14 cellular contexts compared by ENCODE assay signal in the genomic region with DNA sequence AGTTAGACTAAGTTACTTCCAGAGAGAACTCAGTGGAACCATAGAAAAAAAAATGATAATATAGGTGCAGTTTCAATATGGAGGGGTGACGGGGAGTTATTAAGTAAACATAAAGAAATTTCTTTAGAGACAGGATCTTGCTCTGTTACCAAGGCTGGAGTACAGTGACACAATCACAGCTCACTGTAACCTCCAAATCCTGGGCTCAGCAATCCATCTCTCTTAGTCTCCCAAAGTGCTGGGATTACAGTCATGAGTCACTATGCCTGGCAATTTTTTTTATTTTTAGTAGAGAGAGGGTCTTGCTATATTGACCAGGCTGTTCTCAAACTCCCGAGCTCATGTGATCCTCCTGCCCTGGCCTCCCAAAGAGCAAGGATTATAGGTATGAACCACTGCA. TPM values are rescaled to one million over a fixed set of nuclear protein-coding genes. Genes with fewer than 3 reads are reported as not detected.
DNase-seq lines count a peak whose midpoint lies in the region; ATAC-seq, FAIRE-seq and TF ChIP-seq lines count a peak whose summit lies in the region.
"Had no signal": no experiment of that assay in that cellular context is flagged by ENCODE, and none has a peak within 500 bp of the region (broad histone marks: within the 10 kb centered on the region; RNA-seq: fewer than 3 reads in every experiment).

No MANE protein-coding gene starts in this region.

- peak overlapping the region; percentile 89 to 96 (median 94) for H3K27ac Mint-ChIP-seq in CD4-positive, CD25-positive, alpha-beta regulatory T cell
- peak overlapping the region; percentile 84 for H3K27ac Mint-ChIP-seq in activated naive CD8-positive, alpha-beta T cell treated with anti-CD3 and anti-CD28 coated beads for 36 hours
- H3K27ac Mint-ChIP-seq in mesothelial cell of epicardium = peak overlapping the region; percentile 47
- H3K27ac Mint-ChIP-seq: H9 had no signal

- peaks cover 56% of the 10 kb centered on the region for H3K36me3 Mint-ChIP-seq in CD4-positive, CD25-positive, alpha-beta regulatory T cell
- H3K36me3 Mint-ChIP-seq in activated naive CD8-positive, alpha-beta T cell treated with anti-CD3 and anti-CD28 coated beads for 36 hours = peaks cover 68% of the 10 kb centered on the region
- no peaks in the 10 kb centered on the region for H3K36me3 Mint-ChIP-seq in mesothelial cell of epicardium

- no peaks in the 10 kb centered on the region for H3K27me3 Mint-ChIP-seq in CD4-positive, CD25-positive, alpha-beta regulatory T cell
- H3K27me3 Mint-ChIP-seq in activated naive CD8-positive, alpha-beta T cell treated with anti-CD3 and anti-CD28 coated beads for 36 hours = no peaks in the 10 kb centered on the region
- peaks cover 20% of the 10 kb centered on the region for H3K27me3 Mint-ChIP-seq in mesothelial cell of epicardium (ENCODE audit: low read depth)

- no peak for TF ChIP-seq CTCF in mesothelial cell of epicardium (IDR thresholded peaks at IDR 0.05; ENCODE audit: unreplicated experiment)

- H3K27me3 ChIP-seq in CD4-positive, CD25-positive, alpha-beta regulatory T cell (ENCODE audit: control insufficient read depth, insufficient read depth, low read length) = no peaks in the 10 kb centered on the region
- H3K27me3 ChIP-seq: uterus had no signal

- H3K9me3 Mint-ChIP-seq in CD4-positive, CD25-positive, alpha-beta regulatory T cell = no peaks in the 10 kb centered on the region
- no peaks in the 10 kb centered on the region for H3K9me3 Mint-ChIP-seq in activated naive CD8-positive, alpha-beta T cell treated with anti-CD3 and anti-CD28 coated beads for 36 hours
- H3K9me3 Mint-ChIP-seq in mesothelial cell of epicardium = peaks cover 4% of the 10 kb centered on the region

- intact Hi-C loops in left colon (cut with DNase I, micrococcal nuclease) = no loop called here

- peaks cover 58% of the 10 kb centered on the region for H3K36me3 ChIP-seq in CD4-positive, CD25-positive, alpha-beta regulatory T cell (ENCODE audit: control insufficient read depth, insufficient read depth, low read length)
- H3K36me3 ChIP-seq: uterus had no signal

- peaks cover 20 to 92% (median 55%) of the 10 kb centered on the region in 4 donors for H3K4me1 Mint-ChIP-seq in CD4-positive, CD25-positive, alpha-beta regulatory T cell
- H3K4me1 Mint-ChIP-seq in activated naive CD8-positive, alpha-beta T cell treated with anti-CD3 and anti-CD28 coated beads for 36 hours = peaks cover 88% of the 10 kb centered on the region
- peaks cover 5% of the 10 kb centered on the region for H3K4me1 Mint-ChIP-seq in mesothelial cell of epicardium

- DNase-seq in CD4-positive, CD25-positive, alpha-beta regulatory T cell = no peak
- DNase-seq in HTR-8/SVneo (ENCODE audit: insufficient read length, low spot score) = no peak
- DNase-seq in activated naive CD8-positive, alpha-beta T cell treated with anti-CD3 and anti-CD28 coated beads for 36 hours = no peak
- DNase-seq in mesothelial cell of epicardium (ENCODE audit: low spot score in 2 of 2, unreplicated experiment in 2 of 2) = no peak
- no peak for DNase-seq in NCI-H2171 (lab: John Stamatoyannopoulos, UW)
- no peak for DNase-seq in left colon
- DNase-seq: activated gamma-delta T cell, Calu3, H9, NCI-H2107, uterus had no signal

- peak overlapping the region; percentile 35 to 56 (median 52) for H3K4me3 Mint-ChIP-seq in CD4-positive, CD25-positive, alpha-beta regulatory T cell
- H3K4me3 Mint-ChIP-seq in activated naive CD8-positive, alpha-beta T cell treated with anti-CD3 and anti-CD28 coated beads for 36 hours = peak overlapping the region; percentile 37
- no peak overlapping the region for H3K4me3 Mint-ChIP-seq in mesothelial cell of epicardium
- H3K4me3 Mint-ChIP-seq: H9 had no signal

- H3K4me1 ChIP-seq in CD4-positive, CD25-positive, alpha-beta regulatory T cell (ENCODE audit: control insufficient read depth, insufficient read depth, low read length, poor library complexity, severe bottlenecking) = peaks cover 77% of the 10 kb centered on the region
- H3K4me1 ChIP-seq: uterus had no signal

- H3K4me3 ChIP-seq in CD4-positive, CD25-positive, alpha-beta regulatory T cell (ENCODE audit: low read depth, low read length) = peak overlapping the region; percentile 26
- H3K4me3 ChIP-seq: uterus had no signal

- FAIRE-seq in HTR-8/SVneo (lab: Jason Lieb, UNC) = peak; percentile 46
- FAIRE-seq: TTC549 had no signal

- H3K9me3 ChIP-seq in CD4-positive, CD25-positive, alpha-beta regulatory T cell (ENCODE audit: control insufficient read depth in 2 of 2, low read length in 2 of 2) = no peaks in the 10 kb centered on the region
- H3K9me3 ChIP-seq: uterus had no signal

- peak overlapping the region; percentile 80 for H3K27ac ChIP-seq in CD4-positive, CD25-positive, alpha-beta regulatory T cell (ENCODE audit: insufficient read depth, low read length, poor library complexity, severe bottlenecking)
- H3K27ac ChIP-seq: uterus had no signal

- ATAC-seq in CD4-positive, CD25-positive, alpha-beta regulatory T cell (ENCODE audit: low read depth in 2 of 2) = no peak
- no peak for ATAC-seq in GM19455 (IDR thresholded peaks at IDR 0.05; ENCODE audit: unreplicated experiment)
- no peak for ATAC-seq in GM18907 (IDR thresholded peaks at IDR 0.05; ENCODE audit: unreplicated experiment)
- ATAC-seq in left colon = no peak

RNA-seq across cellular contexts. Expression of a gene that starts 48.8 kb away (rescaled TPM):
- 842 TPM for total RNA-seq in CD4-positive, CD25-positive, alpha-beta regulatory T cell
- 100 to 1,000 TPM in 1 of 4 donors, 10 to 100 TPM in 3; 75.3 to 112 (median 97.2) TPM for polyA plus RNA-seq in CD4-positive, CD25-positive, alpha-beta regulatory T cell
- 100 to 1,000 TPM; 142 to 151 TPM for total RNA-seq in activated naive CD8-positive, alpha-beta T cell treated with anti-CD3 and anti-CD28 coated beads for 36 hours
- total RNA-seq in mesothelial cell of epicardium = 1.7 to 3.7 TPM (median 1.8 TPM) in 3 replicates
- total RNA-seq in left colon = 100 to 1,000 TPM in 1 of 2 donors, 10 to 100 TPM in 1; 57.7 to 125 TPM

RNA-seq across cellular contexts. Expression of a gene that starts 54.2 kb away (rescaled TPM):
- total RNA-seq in CD4-positive, CD25-positive, alpha-beta regulatory T cell = 15.3 TPM
- 10 to 100 TPM; 31.7 to 54.7 (median 47.3) TPM for polyA plus RNA-seq in CD4-positive, CD25-positive, alpha-beta regulatory T cell
- total RNA-seq in activated naive CD8-positive, alpha-beta T cell treated with anti-CD3 and anti-CD28 coated beads for 36 hours = 10 to 100 TPM; 10.4 TPM
- total RNA-seq in mesothelial cell of epicardium = 35.4 to 38.4 TPM (median 36.4 TPM) in 3 replicates
- total RNA-seq in left colon = 10 to 100 TPM; 73.2 to 91.0 TPM

Comparison
In these comparisons a context has a peak if more than half of its experiments do, and no peak if none do; other contexts are left out.
1. RNA of a gene that starts 48.8 kb away (total RNA-seq): 842 TPM in CD4-positive, CD25-positive, alpha-beta regulatory T cell (single experiment), 142 to 151 TPM in activated naive CD8-positive, alpha-beta T cell treated with anti-CD3 and anti-CD28 coated beads for 36 hours and 57.7 to 125 TPM in left colon; 1.7 to 3.7 TPM in mesothelial cell of epicardium; every median in the first group is over 10 times any median in the second.
2. Peak in every context shown above with its lines, with median percentiles within 50 percentile points of each other: H3K27ac Mint-ChIP-seq.